8 cellular contexts compared by ENCODE assay signal in genomic region chr7:107169120-107170050, GRCh38. TPM values are rescaled to one million over a fixed set of nuclear protein-coding genes. Genes with fewer than 3 reads are reported as not detected.
DNase-seq lines count a peak whose midpoint lies in the region; ATAC-seq and TF ChIP-seq lines count a peak whose summit lies in the region.

No MANE protein-coding gene starts in this region.

- peak; percentile 80 for DNase-seq in BJ (ENCODE audit: low read depth)
- DNase-seq in HT-29 (ENCODE audit: low spot score) = peak; percentile 99
- DNase-seq in NK-92 (lab: John Stamatoyannopoulos, UW; ENCODE audit: unreplicated experiment) = peak; percentile 64
- DNase-seq in activated CD8-positive, alpha-beta memory T cell treated with anti-CD3 and anti-CD28 coated beads for 1 hour (ENCODE audit: extremely low read depth in 1 of 2, low read depth in 1 of 2) = peak; percentile 53 to 68
- peak; percentile 78 for DNase-seq in effector CD4-positive, alpha-beta T cell
- DNase-seq in lower lobe of right lung = peak; percentile 97
- DNase-seq in stimulated activated CD4-positive, alpha-beta T cell treated with anti-CD3 and anti-CD28 coated beads, Interleukin-4, amount 100 ng/mL, for 48 hours (ENCODE audit: low read depth in 2 of 2) = peak; percentile 79 to 87

- H3K9me3 ChIP-seq in lower lobe of right lung = no peaks in the 10 kb centered on the region

- CTCF ChIA-PET in BJ (lab: Yijun Ruan, JAX) = interaction anchor here (3.1 to 3.2 kb wide), 2 partner anchors 17 to 21 kb away, joined by 11 to 22 read pairs; no protein-coding TSS in a partner anchor

- TF ChIP-seq CTCF in BJ (IDR thresholded peaks at IDR 0.05; ENCODE audit: insufficient read depth, low read depth, low read length) = peak; percentile 7; the same call in 1 of the 2 replicates
- TF ChIP-seq CTCF in lower lobe of right lung (IDR thresholded peaks at IDR 0.05) = no peak

- intact Hi-C loops in lower lobe of right lung (cut with DNase I) = no loop called here

- POLR2A ChIA-PET in BJ (lab: Charles Lee) = interaction anchor here (0.5 to 1.0 kb wide), 5 partner anchors 218 to 626 kb away, joined by 3 to 7 read pairs (median 4); partner anchors contain the start of genes COG5 and DUS4L

- peak overlapping the region; percentile 97 for H3K27ac ChIP-seq in lower lobe of right lung

- peaks cover 44% of the 10 kb centered on the region for H3K4me1 ChIP-seq in lower lobe of right lung

- H3K4me3 ChIP-seq in BJ (ENCODE audit: low read depth, low read length) (peak overlapping the region; percentile 100), lower lobe of right lung (peak overlapping the region; percentile 78)

- ATAC-seq in GM19438 (IDR thresholded peaks at IDR 0.05; ENCODE audit: low read depth, unreplicated experiment) = peak; percentile 27
- peak; percentile 82 to 87 for ATAC-seq in lower lobe of right lung

- H3K27me3 ChIP-seq in BJ (ENCODE audit: control insufficient read depth, insufficient read depth, low read length) (no peaks in the 10 kb centered on the region), lower lobe of right lung (ENCODE audit: low read depth) (no peaks in the 10 kb centered on the region)

- no peaks in the 10 kb centered on the region; the same call in 1 of the 2 replicates for H3K36me3 ChIP-seq in BJ (ENCODE audit: control insufficient read depth, insufficient read depth, low read length)
- H3K36me3 ChIP-seq in lower lobe of right lung = no peaks in the 10 kb centered on the region

RNA-seq across cellular contexts. Expression of gene HBP1, which starts 0.6 kb away (rescaled TPM):
- 49.9 and 78.7 TPM in 2 replicates for polyA plus RNA-seq in BJ (2011; rRNA removed)
- polyA minus RNA-seq in BJ (2011; rRNA and poly(A)+ RNA removed) = 46.0 and 54.4 TPM in 2 replicates
- 21.8 TPM in 2 replicates for total RNA-seq in HT-29 (2014; rRNA removed; shearing (Covaris generic))
- total RNA-seq in lower lobe of right lung = 81.9 TPM

Comparison
In these comparisons a context has a peak if more than half of its experiments do, and no peak if none do; other contexts are left out.
1. Peak in every context shown above with its lines: DNase-seq, ATAC-seq, H3K4me3 ChIP-seq and H3K27ac ChIP-seq.